In genomic region chr13:97798171-97798821, GRCh38 we compare ENCODE assay signal across 1 cellular context.
TF ChIP-seq lines count a peak whose summit lies in the region.

No MANE protein-coding gene starts in this region.

TF ChIP-seq in H1, 55 proteins besides CTCF, POLR2A, EP300 and RAD21:
- TF ChIP-seq USF2 (IDR thresholded peaks at IDR 0.05; ENCODE audit: low read length) (no peak), SUZ12 (IDR thresholded peaks at IDR 0.05; ENCODE audit: low read length) (no peak), BACH1 (IDR thresholded peaks at IDR 0.05; ENCODE audit: low read length) (no peak), FOSL1 (IDR thresholded peaks at IDR 0.05; ENCODE audit: insufficient read depth, low read depth, low read length) (no peak), ZNF274 (IDR thresholded peaks at IDR 0.05; ENCODE audit: borderline replicate concordance, extremely low read depth, low read length) (no peak), TEAD4 (IDR thresholded peaks at IDR 0.05; ENCODE audit: low read depth, low read length) (no peak), CHD2 (IDR thresholded peaks at IDR 0.05; ENCODE audit: low read length) (no peak), EZH2 (IDR thresholded peaks at IDR 0.05; ENCODE audit: low read depth, low read length, severe bottlenecking) (no peak), SP1 (IDR thresholded peaks at IDR 0.05; ENCODE audit: low read depth, low read length) (no peak), CBX8 (IDR thresholded peaks at IDR 0.05; ENCODE audit: borderline replicate concordance, low read depth, low read length) (no peak), GABPA (IDR thresholded peaks at IDR 0.05; ENCODE audit: borderline replicate concordance, insufficient read depth, low read length) (no peak), SP2 (IDR thresholded peaks at IDR 0.05; ENCODE audit: low read length) (no peak), CTBP2 (IDR thresholded peaks at IDR 0.05; ENCODE audit: borderline replicate concordance, insufficient read depth, insufficient read length, low read length) (no peak), POU5F1 (IDR thresholded peaks at IDR 0.05; ENCODE audit: low read depth, low read length) (no peak), ATF3 (IDR thresholded peaks at IDR 0.05; ENCODE audit: insufficient read depth, low read depth, low read length) (no peak)
